ENCODE assay signal across 22 cellular contexts in genomic region chr3:102140116-102140515, GRCh38.
DNase-seq lines count a peak whose midpoint lies in the region; ATAC-seq and TF ChIP-seq lines count a peak whose summit lies in the region.
"Had no signal": no experiment of that assay in that cellular context is flagged by ENCODE, and none has a peak within 500 bp of the region (broad histone marks: within the 10 kb centered on the region; RNA-seq: fewer than 3 reads in every experiment).

No MANE protein-coding gene starts in this region.

- DNase-seq in left ventricle myocardium inferior, result no peak
- no peak for DNase-seq in heart right ventricle
- DNase-seq in WTC11 (ENCODE audit: low spot score), result no peak
- DNase-seq in mesothelial cell of epicardium (ENCODE audit: low spot score in 2 of 2, unreplicated experiment in 2 of 2), result no peak
- no peak for DNase-seq in stimulated activated naive B cell treated with anti-CD40 and anti-IgM and Interleukin-4, amounts not matched to agents 10 μg/mL and 1 μg/mL and 100 μg/mL, for 72 hours
- no peak for DNase-seq in activated naive CD4-positive, alpha-beta T cell treated with anti-CD3 and anti-CD28 coated beads for 36 hours
- no peak for DNase-seq in NCI-H187 treated with DMSO at 0.1 percent for 48 hours (lab: John Stamatoyannopoulos, UW)
- DNase-seq: AML-193; BE2C; C1 segment of cervical spinal cord; Caco-2; Calu3; CD4-positive, alpha-beta memory T cell; CD4-positive, CD25-positive, alpha-beta regulatory T cell; CD8-positive, alpha-beta memory T cell; DMS79 treated with DMSO at 0.1 percent for 48 hours; GF-D8 had no signal

- ATAC-seq in heart right ventricle (no peak), WTC11 (no peak), HG02981 (IDR thresholded peaks at IDR 0.05; ENCODE audit: unreplicated experiment) (no peak)
- ATAC-seq in stimulated activated naive B cell treated with anti-CD40 and anti-IgM and Interleukin-4, amounts not matched to agents 10 μg/mL and 1 μg/mL and 100 μg/mL, for 72 hours (replicated peaks), result no peak
- ATAC-seq: A549 had no signal

- H3K27me3 Mint-ChIP-seq in WTC11 (ENCODE audit: low read depth) (no peaks in the 10 kb centered on the region), mesothelial cell of epicardium (ENCODE audit: low read depth) (no peaks in the 10 kb centered on the region)
- no peaks in the 10 kb centered on the region for H3K27me3 Mint-ChIP-seq in stimulated activated naive B cell treated with anti-CD40 and anti-IgM and Interleukin-4, amounts not matched to agents 10 μg/mL and 1 μg/mL and 100 μg/mL, for 72 hours
- no peaks in the 10 kb centered on the region for H3K27me3 Mint-ChIP-seq in activated naive CD4-positive, alpha-beta T cell treated with anti-CD3 and anti-CD28 coated beads for 36 hours (ENCODE audit: low read depth)
- H3K27me3 Mint-ChIP-seq: CD4-positive, alpha-beta memory T cell had no signal

- H3K4me3 Mint-ChIP-seq in WTC11, result no peak overlapping the region
- no peak overlapping the region for H3K4me3 Mint-ChIP-seq in mesothelial cell of epicardium
- no peak overlapping the region for H3K4me3 Mint-ChIP-seq in stimulated activated naive B cell treated with anti-CD40 and anti-IgM and Interleukin-4, amounts not matched to agents 10 μg/mL and 1 μg/mL and 100 μg/mL, for 72 hours
- H3K4me3 Mint-ChIP-seq in activated naive CD4-positive, alpha-beta T cell treated with anti-CD3 and anti-CD28 coated beads for 36 hours, result no peak overlapping the region
- H3K4me3 Mint-ChIP-seq: CD14-positive monocyte; CD4-positive, alpha-beta memory T cell; CD4-positive, CD25-positive, alpha-beta regulatory T cell; CD8-positive, alpha-beta memory T cell had no signal

- POLR2A ChIA-PET in WTC11 (lab: Charles Lee), result no interaction called here

- H3K36me3 Mint-ChIP-seq in WTC11 (no peaks in the 10 kb centered on the region), mesothelial cell of epicardium (peaks cover 2% of the 10 kb centered on the region)
- H3K36me3 Mint-ChIP-seq in stimulated activated naive B cell treated with anti-CD40 and anti-IgM and Interleukin-4, amounts not matched to agents 10 μg/mL and 1 μg/mL and 100 μg/mL, for 72 hours, result no peaks in the 10 kb centered on the region
- H3K36me3 Mint-ChIP-seq in activated naive CD4-positive, alpha-beta T cell treated with anti-CD3 and anti-CD28 coated beads for 36 hours (ENCODE audit: low read depth), result no peaks in the 10 kb centered on the region
- H3K36me3 Mint-ChIP-seq: CD14-positive monocyte; CD4-positive, alpha-beta memory T cell; CD4-positive, CD25-positive, alpha-beta regulatory T cell had no signal

- CTCF ChIA-PET in WTC11 (lab: Charles Lee), result no interaction called here
- CTCF ChIA-PET in activated naive CD4-positive, alpha-beta T cell treated with anti-CD3 and anti-CD28 coated beads for 36 hours (lab: Charles Lee), result no interaction called here

- H3K27ac ChIP-seq in left ventricle myocardium inferior (replicated peaks) (peak overlapping the region; percentile 70), heart right ventricle (peak overlapping the region in 1 of 10 donors; percentile 41)
- H3K27ac ChIP-seq: 22Rv1, A549, BLaER1 had no signal

- intact Hi-C loops in left ventricle myocardium inferior (cut with micrococcal nuclease), result no loop called here
- intact Hi-C loops in heart right ventricle (cut with DNase I), result loop anchor here in 1 of 10 donors (2.0 kb wide), 1 partner anchor 187 kb away; no protein-coding TSS in a partner anchor
- intact Hi-C loops in activated naive CD4-positive, alpha-beta T cell treated with anti-CD3 and anti-CD28 coated beads for 36 hours (cut with micrococcal nuclease), result no loop called here

- WGBS in heart right ventricle, 2 donors, result 91% methylated on average over 3 of the region's 3 CpGs

- H3K9me3 Mint-ChIP-seq in WTC11 (no peaks in the 10 kb centered on the region), mesothelial cell of epicardium (peaks cover 3% of the 10 kb centered on the region)
- H3K9me3 Mint-ChIP-seq in stimulated activated naive B cell treated with anti-CD40 and anti-IgM and Interleukin-4, amounts not matched to agents 10 μg/mL and 1 μg/mL and 100 μg/mL, for 72 hours, result no peaks in the 10 kb centered on the region
- H3K9me3 Mint-ChIP-seq in activated naive CD4-positive, alpha-beta T cell treated with anti-CD3 and anti-CD28 coated beads for 36 hours, result no peaks in the 10 kb centered on the region
- H3K9me3 Mint-ChIP-seq: CD14-positive monocyte; CD4-positive, alpha-beta memory T cell; CD8-positive, alpha-beta memory T cell had no signal

- peaks cover 26% of the 10 kb centered on the region for H3K4me1 ChIP-seq in left ventricle myocardium inferior
- peaks cover 0 to 25% (median 16%) of the 10 kb centered on the region in 9 donors for H3K4me1 ChIP-seq in heart right ventricle
- H3K4me1 ChIP-seq: A549, BE2C, BLaER1, Caco-2 had no signal

- TF ChIP-seq CTCF in left ventricle myocardium inferior (IDR thresholded peaks at IDR 0.05; ENCODE audit: borderline replicate concordance) (no peak), heart right ventricle (IDR thresholded peaks at IDR 0.05) (no peak), WTC11 (IDR thresholded peaks at IDR 0.05) (no peak), mesothelial cell of epicardium (IDR thresholded peaks at IDR 0.05; ENCODE audit: unreplicated experiment) (no peak)

- H3K4me3 ChIP-seq in left ventricle myocardium inferior (no peak overlapping the region), heart right ventricle (no peak overlapping the region)
- H3K4me3 ChIP-seq: A549, BLaER1 had no signal

- H3K27ac Mint-ChIP-seq in WTC11 (no peak overlapping the region), mesothelial cell of epicardium (peak overlapping the region; percentile 7)
- H3K27ac Mint-ChIP-seq in stimulated activated naive B cell treated with anti-CD40 and anti-IgM and Interleukin-4, amounts not matched to agents 10 μg/mL and 1 μg/mL and 100 μg/mL, for 72 hours, result peak overlapping the region; percentile 15
- no peak overlapping the region for H3K27ac Mint-ChIP-seq in activated naive CD4-positive, alpha-beta T cell treated with anti-CD3 and anti-CD28 coated beads for 36 hours
- H3K27ac Mint-ChIP-seq: CD14-positive monocyte; CD4-positive, CD25-positive, alpha-beta regulatory T cell had no signal

- H3K27me3 ChIP-seq in left ventricle myocardium inferior (ENCODE audit: low read depth), result no peaks in the 10 kb centered on the region
- H3K27me3 ChIP-seq in heart right ventricle, result no peaks in the 10 kb centered on the region
- H3K27me3 ChIP-seq: BE2C, BLaER1 had no signal

- H3K4me1 Mint-ChIP-seq in WTC11 (no peaks in the 10 kb centered on the region), mesothelial cell of epicardium (peaks cover 46% of the 10 kb centered on the region)
- peaks cover 15 to 20% of the 10 kb centered on the region in 2 donors for H3K4me1 Mint-ChIP-seq in stimulated activated naive B cell treated with anti-CD40 and anti-IgM and Interleukin-4, amounts not matched to agents 10 μg/mL and 1 μg/mL and 100 μg/mL, for 72 hours
- peaks cover 13% of the 10 kb centered on the region for H3K4me1 Mint-ChIP-seq in activated naive CD4-positive, alpha-beta T cell treated with anti-CD3 and anti-CD28 coated beads for 36 hours (ENCODE audit: low read depth)
- H3K4me1 Mint-ChIP-seq: CD8-positive, alpha-beta memory T cell had no signal

- H3K9me3 ChIP-seq in left ventricle myocardium inferior (replicated peaks) (no peaks in the 10 kb centered on the region), heart right ventricle (no peaks in the 10 kb centered on the region)
- H3K9me3 ChIP-seq: A549, BE2C, BLaER1, Caco-2 had no signal

- H3K36me3 ChIP-seq in left ventricle myocardium inferior (no peaks in the 10 kb centered on the region), heart right ventricle (no peaks in the 10 kb centered on the region)
- H3K36me3 ChIP-seq: BE2C, BLaER1 had no signal

TF ChIP-seq in WTC11, 78 proteins besides CTCF, POLR2A, EP300 and RAD21:
- TF ChIP-seq ZNF512 (CRISPR knock-in tag; IDR thresholded peaks at IDR 0.05; ENCODE audit: borderline replicate concordance) (0 out of 2 replicates have a peak, but pooled peaks have one; percentile 17), ZNF263 (CRISPR knock-in tag; IDR thresholded peaks at IDR 0.05; ENCODE audit: low read depth) (no peak), HMGXB4 (CRISPR knock-in tag; IDR thresholded peaks at IDR 0.05) (no peak), MYBL2 (CRISPR knock-in tag; IDR thresholded peaks at IDR 0.05) (no peak)

Comparison
In these comparisons a context has a peak if more than half of its experiments do, and no peak if none do; other contexts are left out.
1. H3K27ac Mint-ChIP-seq: peak in mesothelial cell of epicardium (single experiment) and stimulated activated naive B cell treated with anti-CD40 and anti-IgM and Interleukin-4, amounts not matched to agents 10 μg/mL and 1 μg/mL and 100 μg/mL, for 72 hours (single experiment); none in WTC11 (single experiment) and activated naive CD4-positive, alpha-beta T cell treated with anti-CD3 and anti-CD28 coated beads for 36 hours (single experiment).